ENCODE assay signal across 27 cellular contexts in genomic region chr16:89159174-89159849, GRCh38. TPM values are rescaled to one million over a fixed set of nuclear protein-coding genes. Genes with fewer than 3 reads are reported as not detected.
"Had no signal": no experiment of that assay in that cellular context is flagged by ENCODE, and none has a peak within 500 bp of the region (broad histone marks: within the 10 kb centered on the region; RNA-seq: fewer than 3 reads in every experiment).

No MANE protein-coding gene starts in this region.

- DNase-seq: activated CD4-positive, alpha-beta memory T cell treated with anti-CD3 and anti-CD28 coated beads, Interleukin-2, amount 10 ng/mL, durations not matched to agents 7 days and 5 days; activated CD4-positive, alpha-beta T cell treated with anti-CD3 and anti-CD28 coated beads for 36 hours; activated CD4-positive, alpha-beta T cell treated with anti-CD3 and anti-CD28 coated beads, Interleukin-2, amount 50 U/mL, for 1 hour; activated CD4-positive, CD25-positive, alpha-beta regulatory T cell; activated gamma-delta T cell; activated naive CD4-positive, alpha-beta T cell treated with anti-CD3 and anti-CD28 coated beads for 36 hours; activated T-cell treated with anti-CD3 and anti-CD28 coated beads for 4 hours; activated T-cell treated with anti-CD3 and anti-CD28 coated beads, Interleukin-2, amount 50 U/mL, for 48 hours; NCI-H1092; NCI-H1417; NCI-H1930; NCI-H2107; NCI-H446; OCI-M1; RPMI8226; T-cell; T-helper 2 cell; T1000 had no signal

- H3K4me2 ChIP-seq: KMS-11 had no signal

- H3K4me1 Mint-ChIP-seq: activated CD4-positive, alpha-beta memory T cell treated with anti-CD3 and anti-CD28 coated beads, Interleukin-2, amount 10 ng/mL, durations not matched to agents 7 days and 5 days; activated CD4-positive, alpha-beta T cell treated with anti-CD3 and anti-CD28 coated beads for 36 hours had no signal

- H3K4me3 Mint-ChIP-seq: activated CD4-positive, alpha-beta memory T cell treated with anti-CD3 and anti-CD28 coated beads, Interleukin-2, amount 10 ng/mL, durations not matched to agents 7 days and 5 days; activated CD4-positive, alpha-beta T cell treated with anti-CD3 and anti-CD28 coated beads for 36 hours; activated naive CD4-positive, alpha-beta T cell treated with anti-CD3 and anti-CD28 coated beads for 36 hours; activated naive CD8-positive, alpha-beta T cell; activated T-helper 17 cell treated with anti-CD3 and anti-CD28 coated beads, Interleukin-2, amount 50 U/mL, for 72 hours; T-cell had no signal

- ATAC-seq: activated CD4-positive, alpha-beta T cell treated with anti-CD3 and anti-CD28 coated beads for 36 hours; activated T-helper 17 cell treated with anti-CD3 and anti-CD28 coated beads, Interleukin-2, amount 50 U/mL, for 72 hours; Panc1; Right ventricle myocardium inferior; T-cell had no signal

- H3K27me3 Mint-ChIP-seq: activated CD4-positive, alpha-beta memory T cell treated with anti-CD3 and anti-CD28 coated beads, Interleukin-2, amount 10 ng/mL, durations not matched to agents 7 days and 5 days; activated CD4-positive, alpha-beta T cell treated with anti-CD3 and anti-CD28 coated beads for 36 hours; activated naive CD8-positive, alpha-beta T cell; activated T-helper 17 cell treated with anti-CD3 and anti-CD28 coated beads, Interleukin-2, amount 50 U/mL, for 72 hours had no signal

- H3K27ac Mint-ChIP-seq: activated CD4-positive, alpha-beta memory T cell treated with anti-CD3 and anti-CD28 coated beads, Interleukin-2, amount 10 ng/mL, durations not matched to agents 7 days and 5 days; activated CD4-positive, alpha-beta T cell treated with anti-CD3 and anti-CD28 coated beads for 36 hours; activated naive CD4-positive, alpha-beta T cell treated with anti-CD3 and anti-CD28 coated beads for 36 hours; activated naive CD8-positive, alpha-beta T cell; activated T-helper 17 cell treated with anti-CD3 and anti-CD28 coated beads, Interleukin-2, amount 50 U/mL, for 72 hours; T-cell had no signal

- H3K27ac ChIP-seq: KMS-11, SK-N-MC had no signal

- H3K4me3 ChIP-seq: SK-N-MC had no signal

- H3K36me3 Mint-ChIP-seq: activated naive CD8-positive, alpha-beta T cell; T-cell had no signal

- H3K9ac ChIP-seq: KMS-11 had no signal

- H3K9me3 Mint-ChIP-seq: activated T-helper 17 cell treated with anti-CD3 and anti-CD28 coated beads, Interleukin-2, amount 50 U/mL, for 72 hours; T-cell had no signal

RNA-seq across cellular contexts. Expression of gene CDH15, which starts 12.2 kb away (rescaled TPM):
- total RNA-seq: activated CD4-positive, alpha-beta memory T cell treated with anti-CD3 and anti-CD28 coated beads, Interleukin-2, amount 10 ng/mL, durations not matched to agents 7 days and 5 days; activated CD4-positive, alpha-beta T cell treated with anti-CD3 and anti-CD28 coated beads for 36 hours; activated CD8-positive, alpha-beta memory T cell treated with anti-CD3 and anti-CD28 coated beads for 36 hours; activated naive CD4-positive, alpha-beta T cell treated with anti-CD3 and anti-CD28 coated beads for 36 hours; MCF 10A; Right ventricle myocardium inferior had no signal

RNA-seq across cellular contexts. Expression of gene SLC22A31, which starts 41.0 kb away (rescaled TPM):
- total RNA-seq: activated CD8-positive, alpha-beta memory T cell treated with anti-CD3 and anti-CD28 coated beads for 36 hours; cardiac septum; MCF 10A; Right ventricle myocardium inferior had no signal
